ENCODE assay signal across 8 cellular contexts in the genomic region with DNA sequence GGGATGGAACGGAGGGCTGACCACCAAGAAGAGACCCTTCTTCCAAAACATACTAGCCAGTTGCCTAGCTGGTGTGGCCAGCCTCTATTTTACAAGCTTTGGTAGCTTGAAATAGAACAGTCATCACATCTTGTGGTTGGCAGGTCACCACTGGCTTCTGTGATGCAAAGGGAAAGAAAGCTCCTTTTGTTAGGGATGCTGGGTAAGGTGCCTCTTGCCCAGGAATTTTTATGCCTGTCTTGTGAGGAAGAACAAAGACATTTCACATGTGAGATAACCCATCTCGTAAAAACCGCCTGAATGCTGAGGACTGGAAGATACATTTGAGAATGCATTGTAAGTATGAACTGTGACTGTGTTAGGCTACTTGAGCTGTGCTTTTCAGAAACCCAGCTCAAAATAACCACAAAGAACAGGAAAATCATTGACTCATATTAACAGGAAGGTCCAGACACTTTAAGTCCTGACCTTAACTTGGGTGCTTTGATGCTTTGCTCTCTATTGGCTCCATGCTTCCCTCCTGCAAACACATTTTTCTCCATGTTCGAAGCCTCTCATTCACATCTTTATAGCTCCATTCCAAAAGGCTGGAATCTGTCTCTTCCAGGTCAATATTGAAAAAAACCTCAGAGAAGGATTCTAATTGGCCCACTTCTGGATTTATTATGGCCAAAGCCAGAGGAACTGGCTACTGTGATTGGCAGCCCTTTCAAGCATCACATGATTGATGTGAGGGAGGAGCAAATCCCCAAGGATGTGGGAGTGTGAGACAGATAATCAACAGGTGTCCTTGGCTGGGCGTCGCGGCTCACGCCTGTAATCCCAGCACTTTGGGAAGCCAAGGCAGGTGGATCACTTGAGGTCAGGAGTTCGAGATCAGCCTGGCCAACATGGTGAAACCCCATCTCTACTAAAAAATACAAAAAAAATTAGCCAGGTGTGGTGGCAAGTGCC. TPM values are rescaled to one million over a fixed set of nuclear protein-coding genes. Genes with fewer than 3 reads are reported as not detected.
DNase-seq lines count a peak whose midpoint lies in the region; ATAC-seq and TF ChIP-seq lines count a peak whose summit lies in the region.

No MANE protein-coding gene starts in this region.

- intact Hi-C loops in stomach (cut with DNase I; ENCODE audit: low total_unique reads), result no loop called here

- no peak overlapping the region for H3K4me3 ChIP-seq in fibroblast of the aortic adventitia (ENCODE audit: low read depth, low read length)
- no peak overlapping the region for H3K4me3 ChIP-seq in stomach

- H3K36me3 ChIP-seq in stomach, result peaks cover 16 to 44% (median 30%) of the 10 kb centered on the region in 4 donors

- TF ChIP-seq EP300 in stomach (IDR thresholded peaks at IDR 0.05), result no peak

- no peak for ATAC-seq in HG03039 (IDR thresholded peaks at IDR 0.05; ENCODE audit: unreplicated experiment)

- peaks cover 24 to 82% (median 63%) of the 10 kb centered on the region in 4 donors for H3K4me1 ChIP-seq in stomach

- TF ChIP-seq CTCF in fibroblast of the aortic adventitia (IDR thresholded peaks at IDR 0.05; ENCODE audit: insufficient read depth, low read length) (no peak), stomach (IDR thresholded peaks at IDR 0.05) (no peak)

- no peaks in the 10 kb centered on the region for H3K9me3 ChIP-seq in stomach

- DNase-seq in NCI-H2196 (lab: John Stamatoyannopoulos, UW; ENCODE audit: unreplicated experiment) (peak; percentile 34), NCI-H2196 treated with DMSO at 0.1 percent for 48 hours (lab: John Stamatoyannopoulos, UW; ENCODE audit: unreplicated experiment) (no peak), RPMI7951 (ENCODE audit: low read depth) (peak; percentile 96), fibroblast of the aortic adventitia (ENCODE audit: low read depth) (peak; percentile 88), stomach (no peak), NOMO-1 (lab: John Stamatoyannopoulos, UW; ENCODE audit: unreplicated experiment in 2 of 2) (no peak)
- DNase-seq in activated CD4-positive, alpha-beta T cell treated with anti-CD3 and anti-CD28 coated beads for 4 hours, result no peak

- 83 to 89% (median 87%) methylated on average over 9 of the region's 9 CpGs for WGBS in stomach, 5 donors

- H3K27ac ChIP-seq in stomach, result peak overlapping the region in 4 of 5 donors; percentile 85 to 91 (median 87)

- no peak for TF ChIP-seq POLR2A in stomach (IDR thresholded peaks at IDR 0.05)

- no peaks in the 10 kb centered on the region for H3K27me3 ChIP-seq in stomach

RNA-seq across cellular contexts. Expression of a gene that starts 53.9 kb away (rescaled TPM):
- 58.6 TPM in 2 replicates for total RNA-seq in RPMI7951 (2014; rRNA removed; shearing (Covaris generic))
- total RNA-seq in fibroblast of the aortic adventitia (ENCODE audit: low replicate concordance), result 31.9 and 146 TPM in 2 replicates
- 100 to 1,000 TPM in 2 of 5 donors, 10 to 100 TPM in 3; 82.6 to 165 (median 86.1) TPM for total RNA-seq in stomach
- 10 to 100 TPM; 11.2 to 31.4 (median 13.3) TPM for polyA plus RNA-seq in stomach

Comparison
In these comparisons a context has a peak if more than half of its experiments do, and no peak if none do; other contexts are left out.
1. DNase-seq: peak in NCI-H2196 (single experiment), RPMI7951 (single experiment) and fibroblast of the aortic adventitia (single experiment); none in NCI-H2196 treated with DMSO at 0.1 percent for 48 hours (single experiment), stomach (single experiment), NOMO-1 (0 of 2) and activated CD4-positive, alpha-beta T cell treated with anti-CD3 and anti-CD28 coated beads for 4 hours (0 of 2).